1 cellular context compared by ENCODE assay signal in genomic region chr6:73348550-73349204, GRCh38.
TF ChIP-seq lines count a peak whose summit lies in the region.

No MANE protein-coding gene starts in this region.

TF ChIP-seq in endothelial cell of umbilical vein, 7 proteins besides CTCF, POLR2A, EP300 and RAD21 (continued from another document):
- no peak for TF ChIP-seq FOS (IDR thresholded peaks at IDR 0.05; ENCODE audit: borderline replicate concordance, insufficient read depth, low read length)
